Comparison of ENCODE assay signal across 12 cellular contexts in genomic region chr5:176599749-176600430, GRCh38. TPM values are rescaled to one million over a fixed set of nuclear protein-coding genes. Genes with fewer than 3 reads are reported as not detected.
DNase-seq lines count a peak whose midpoint lies in the region; ATAC-seq and TF ChIP-seq lines count a peak whose summit lies in the region.
"Not testable (repeated sequence)": the region's sequence is repeated elsewhere in the genome, so short reads cannot be mapped to it uniquely, and the experiment has no call there.
"Had no signal": no experiment of that assay in that cellular context is flagged by ENCODE, and none has a peak within 500 bp of the region (broad histone marks: within the 10 kb centered on the region; RNA-seq: fewer than 3 reads in every experiment).

No MANE protein-coding gene starts in this region.

- peak overlapping the region; percentile 31 for H3K4me3 ChIP-seq in MM.1S (ENCODE audit: low read length)
- not testable (repeated sequence) for H3K4me3 ChIP-seq in neural progenitor cell

- POLR2A ChIA-PET in activated CD4-positive, alpha-beta T cell treated with anti-CD3 and anti-CD28 coated beads for 36 hours (lab: Charles Lee) = interaction anchor here (0.7 kb wide), 1 partner anchor 30 kb away, joined by 3 read pairs; the partner anchor contains the start of gene SNCB

- H3K9me2 ChIP-seq in MM.1S (replicated peaks; ENCODE audit: insufficient read depth, low read length) = not testable (repeated sequence)

- not testable (repeated sequence) for H4K20me1 ChIP-seq in MM.1S (ENCODE audit: insufficient read depth, low read length); neural progenitor cell (ENCODE audit: low read depth)

- H3K27me3 ChIP-seq in MM.1S (replicated peaks; ENCODE audit: insufficient read depth, low read length) = not testable (repeated sequence)
- peaks cover 24% of the 10 kb centered on the region for H3K27me3 ChIP-seq in neural progenitor cell

- not testable (repeated sequence) for TF ChIP-seq CTCF in MM.1S (IDR thresholded peaks at IDR 0.05; ENCODE audit: low read length); glutamatergic neuron (IDR thresholded peaks at IDR 0.05; ENCODE audit: partially characterized antibody, unreplicated experiment); neural progenitor cell (IDR thresholded peaks at IDR 0.05)

- H3K27me3 Mint-ChIP-seq in activated CD4-positive, alpha-beta T cell treated with anti-CD3 and anti-CD28 coated beads for 36 hours; activated T-helper 17 cell treated with anti-CD3 and anti-CD28 coated beads, Interleukin-2, amount 50 U/mL, for 72 hours; neural progenitor cell (ENCODE audit: insufficient read depth, low read depth): not testable (repeated sequence)
- peaks cover 17% of the 10 kb centered on the region for H3K27me3 Mint-ChIP-seq in glutamatergic neuron (ENCODE audit: unreplicated experiment)

- H3K36me3 Mint-ChIP-seq in activated CD4-positive, alpha-beta T cell treated with anti-CD3 and anti-CD28 coated beads for 36 hours (ENCODE audit: low read depth); activated T-helper 17 cell treated with anti-CD3 and anti-CD28 coated beads, Interleukin-2, amount 50 U/mL, for 72 hours (ENCODE audit: low read depth); neural progenitor cell: not testable (repeated sequence)
- peaks cover 11% of the 10 kb centered on the region for H3K36me3 Mint-ChIP-seq in glutamatergic neuron (ENCODE audit: unreplicated experiment)

- not testable (repeated sequence) for H3K9me3 Mint-ChIP-seq in activated CD4-positive, alpha-beta T cell treated with anti-CD3 and anti-CD28 coated beads for 36 hours (ENCODE audit: low read depth); activated T-helper 17 cell treated with anti-CD3 and anti-CD28 coated beads, Interleukin-2, amount 50 U/mL, for 72 hours; neural progenitor cell
- H3K9me3 Mint-ChIP-seq in glutamatergic neuron (ENCODE audit: unreplicated experiment) = peaks cover 16% of the 10 kb centered on the region

- not testable (repeated sequence) for H3K4me1 Mint-ChIP-seq in activated CD4-positive, alpha-beta T cell treated with anti-CD3 and anti-CD28 coated beads for 36 hours; activated T-helper 17 cell treated with anti-CD3 and anti-CD28 coated beads, Interleukin-2, amount 50 U/mL, for 72 hours
- H3K4me1 Mint-ChIP-seq in glutamatergic neuron (ENCODE audit: low read depth, unreplicated experiment) = peaks cover 46% of the 10 kb centered on the region
- H3K4me1 Mint-ChIP-seq in neural progenitor cell = peaks cover 26% of the 10 kb centered on the region

- intact Hi-C loops in activated CD4-positive, alpha-beta T cell treated with anti-CD3 and anti-CD28 coated beads for 36 hours (cut with DNase I, micrococcal nuclease) = not testable (repeated sequence)

- H3K79me2 ChIP-seq in MM.1S (ENCODE audit: low read length); neural progenitor cell (ENCODE audit: low read depth): not testable (repeated sequence)

- H3K4me3 Mint-ChIP-seq in activated CD4-positive, alpha-beta T cell treated with anti-CD3 and anti-CD28 coated beads for 36 hours; neural progenitor cell: not testable (repeated sequence)
- peak overlapping the region; percentile 10 for H3K4me3 Mint-ChIP-seq in activated T-helper 17 cell treated with anti-CD3 and anti-CD28 coated beads, Interleukin-2, amount 50 U/mL, for 72 hours
- H3K4me3 Mint-ChIP-seq in glutamatergic neuron (ENCODE audit: unreplicated experiment) = peak overlapping the region; percentile 18

- DNase-seq in EL = peak; percentile 25
- peak; percentile 30 for DNase-seq in HCEC 1CT
- peak; percentile 87 for DNase-seq in MM.1S
- DNase-seq in RPMI7951 (ENCODE audit: low read depth) = peak; percentile 58
- peak; percentile 43 for DNase-seq in activated CD4-positive, alpha-beta T cell treated with anti-CD3 and anti-CD28 coated beads for 36 hours
- DNase-seq in glutamatergic neuron = peak; percentile 60
- DNase-seq in neural progenitor cell (ENCODE audit: low spot score) = not testable (repeated sequence)

- peak overlapping the region; percentile 42; the same call in 1 of the 2 replicates for H3K9ac ChIP-seq in MM.1S (ENCODE audit: low read length)
- not testable (repeated sequence) for H3K9ac ChIP-seq in neural progenitor cell

- H3F3A ChIP-seq in MM.1S (ENCODE audit: insufficient read depth, low read length) = peaks cover 13% of the 10 kb centered on the region
- H3F3A ChIP-seq in neural progenitor cell (ENCODE audit: low read depth) = not testable (repeated sequence)

- not testable (repeated sequence) for H3K9me3 ChIP-seq in MM.1S (replicated peaks; ENCODE audit: insufficient read depth, low read length); neural progenitor cell (ENCODE audit: low read depth)

- peak overlapping the region; percentile 92 for H3K27ac ChIP-seq in MM.1S (ENCODE audit: low read length)
- H3K27ac ChIP-seq in neural progenitor cell = not testable (repeated sequence)

- peak overlapping the region; percentile 73 for H3K4me2 ChIP-seq in MM.1S (ENCODE audit: low read depth, low read length)
- H3K4me2 ChIP-seq in neural progenitor cell = not testable (repeated sequence)

- H2AFZ ChIP-seq in MM.1S (ENCODE audit: low read length) = peak overlapping the region; percentile 25; the same call in 1 of the 2 replicates
- not testable (repeated sequence) for H2AFZ ChIP-seq in neural progenitor cell (replicated peaks)

- ATAC-seq in activated CD4-positive, alpha-beta T cell treated with anti-CD3 and anti-CD28 coated beads for 36 hours = peak; percentile 18
- peak; percentile 44 for ATAC-seq in activated T-helper 17 cell treated with anti-CD3 and anti-CD28 coated beads, Interleukin-2, amount 50 U/mL, for 72 hours (replicated peaks)

- not testable (repeated sequence) for H3K36me3 ChIP-seq in MM.1S (replicated peaks; ENCODE audit: insufficient read depth, low read length); neural progenitor cell

- CTCF ChIA-PET in activated CD4-positive, alpha-beta T cell treated with anti-CD3 and anti-CD28 coated beads for 36 hours (lab: Charles Lee) = interaction anchor here (0.6 kb wide), 1 partner anchor 8 kb away, joined by 3 read pairs; no protein-coding TSS in a partner anchor

- H3K4me1 ChIP-seq in MM.1S (ENCODE audit: low read length) = peaks cover 18% of the 10 kb centered on the region
- H3K4me1 ChIP-seq in neural progenitor cell = not testable (repeated sequence)

- H3K27ac Mint-ChIP-seq in activated CD4-positive, alpha-beta T cell treated with anti-CD3 and anti-CD28 coated beads for 36 hours = not testable (repeated sequence)
- peak overlapping the region; percentile 63 for H3K27ac Mint-ChIP-seq in activated T-helper 17 cell treated with anti-CD3 and anti-CD28 coated beads, Interleukin-2, amount 50 U/mL, for 72 hours
- H3K27ac Mint-ChIP-seq in glutamatergic neuron (ENCODE audit: unreplicated experiment) (peak overlapping the region; percentile 91), neural progenitor cell (peak overlapping the region; percentile 79)

RNA-seq across cellular contexts. Expression of gene GPRIN1, which starts 10.1 kb away (rescaled TPM):
- 4.9 and 6.2 TPM in 2 replicates for total RNA-seq in RPMI7951 (2014; rRNA removed; shearing (Covaris generic))
- 1 to 10 TPM; 3.8 to 4.1 TPM for total RNA-seq in activated CD4-positive, alpha-beta T cell treated with anti-CD3 and anti-CD28 coated beads for 36 hours
- 1 to 10 TPM; 4.8 to 8.9 TPM for total RNA-seq in activated T-helper 17 cell treated with anti-CD3 and anti-CD28 coated beads, Interleukin-2, amount 50 U/mL, for 72 hours
- total RNA-seq in glutamatergic neuron (ENCODE audit: unreplicated experiment) = 72.3 TPM
- total RNA-seq in neural progenitor cell (ENCODE audit: low replicate concordance) = 0.67 and 3.7 TPM in 2 replicates

RNA-seq across cellular contexts. Expression of gene SNCB, which starts 30.4 kb away (rescaled TPM):
- total RNA-seq in RPMI7951 (2014; rRNA removed; shearing (Covaris generic)) = 1.3 TPM in 1 of 2 replicates, not detected in the other
- total RNA-seq in activated CD4-positive, alpha-beta T cell treated with anti-CD3 and anti-CD28 coated beads for 36 hours = under 1 TPM; 0.46 to 0.55 TPM
- total RNA-seq in activated T-helper 17 cell treated with anti-CD3 and anti-CD28 coated beads, Interleukin-2, amount 50 U/mL, for 72 hours = not detected
- total RNA-seq in glutamatergic neuron (ENCODE audit: unreplicated experiment) (3.7 TPM), neural progenitor cell (ENCODE audit: low replicate concordance) (1.1 TPM in 1 of 2 replicates, not detected in the other)
- total RNA-seq: Caco-2; CD8-positive, alpha-beta memory T cell; GM12878; HepG2 had no signal

RNA-seq across cellular contexts. Expression of gene EIF4E1B, which starts 30.6 kb away (rescaled TPM):
- not detected in 2 replicates for total RNA-seq in RPMI7951 (2014; rRNA removed; shearing (Covaris generic))
- not detected for total RNA-seq in activated CD4-positive, alpha-beta T cell treated with anti-CD3 and anti-CD28 coated beads for 36 hours
- not detected for total RNA-seq in activated T-helper 17 cell treated with anti-CD3 and anti-CD28 coated beads, Interleukin-2, amount 50 U/mL, for 72 hours
- not detected for total RNA-seq in glutamatergic neuron (ENCODE audit: unreplicated experiment)
- 0.06 and 0.68 TPM in 2 replicates for total RNA-seq in neural progenitor cell (ENCODE audit: low replicate concordance)
- total RNA-seq: Caco-2; CD8-positive, alpha-beta memory T cell; GM12878; HepG2 had no signal

RNA-seq across cellular contexts. Expression of gene TSPAN17, which starts 47.4 kb away (rescaled TPM):
- 18.5 and 23.7 TPM in 2 replicates for total RNA-seq in RPMI7951 (2014; rRNA removed; shearing (Covaris generic))
- total RNA-seq in activated CD4-positive, alpha-beta T cell treated with anti-CD3 and anti-CD28 coated beads for 36 hours = 10 to 100 TPM; 19.4 to 25.2 TPM
- total RNA-seq in activated T-helper 17 cell treated with anti-CD3 and anti-CD28 coated beads, Interleukin-2, amount 50 U/mL, for 72 hours = 10 to 100 TPM; 26.7 to 53.0 TPM
- total RNA-seq in glutamatergic neuron (ENCODE audit: unreplicated experiment) (97.2 TPM), neural progenitor cell (ENCODE audit: low replicate concordance) (25.9 and 51.7 TPM in 2 replicates)

RNA-seq across cellular contexts. Expression of gene CDHR2, which starts 50.7 kb away (rescaled TPM):
- total RNA-seq in RPMI7951 (2014; rRNA removed; shearing (Covaris generic)) = not detected in 2 replicates
- under 1 TPM; 0.37 to 0.61 TPM for total RNA-seq in activated CD4-positive, alpha-beta T cell treated with anti-CD3 and anti-CD28 coated beads for 36 hours
- under 1 TPM; 0.50 to 0.69 TPM for total RNA-seq in activated T-helper 17 cell treated with anti-CD3 and anti-CD28 coated beads, Interleukin-2, amount 50 U/mL, for 72 hours
- 0.29 TPM for total RNA-seq in glutamatergic neuron (ENCODE audit: unreplicated experiment)
- not detected in 2 replicates for total RNA-seq in neural progenitor cell (ENCODE audit: low replicate concordance)
